Comparison of ENCODE assay signal across 9 cellular contexts in genomic region chr19:891421-892200, GRCh38. TPM values are rescaled to one million over a fixed set of nuclear protein-coding genes. Genes with fewer than 3 reads are reported as not detected.
DNase-seq lines count a peak whose midpoint lies in the region; ATAC-seq and TF ChIP-seq lines count a peak whose summit lies in the region.
"Not testable (repeated sequence)": the region's sequence is repeated elsewhere in the genome, so short reads cannot be mapped to it uniquely, and the experiment has no call there.
"Had no signal": no experiment of that assay in that cellular context is flagged by ENCODE, and none has a peak within 500 bp of the region (broad histone marks: within the 10 kb centered on the region; RNA-seq: fewer than 3 reads in every experiment).

No MANE protein-coding gene starts in this region.

- H2AFZ ChIP-seq in OCI-LY7 (ENCODE audit: low read length), result not testable (repeated sequence)

- H3K27ac ChIP-seq in OCI-LY7 (ENCODE audit: low read depth, low read length, poor library complexity, severe bottlenecking), result peak overlapping the region; percentile 38
- not testable (repeated sequence) for H3K27ac ChIP-seq in right cardiac atrium (ENCODE audit: low read length)

- H3K36me3 ChIP-seq in HAP-1 (replicated peaks), result peaks cover 30% of the 10 kb centered on the region
- peaks cover 18% of the 10 kb centered on the region; the same call in 1 of the 2 replicates for H3K36me3 ChIP-seq in OCI-LY7 (ENCODE audit: insufficient read depth, low read length)

- not testable (repeated sequence) for H4K20me1 ChIP-seq in OCI-LY7 (ENCODE audit: insufficient read depth, low read length)

- BruUV-seq in OCI-LY7 (replicated peaks; lab: Mats Ljungman, UMichigan), result not testable (repeated sequence)

- not testable (repeated sequence) for H3K9me3 ChIP-seq in HAP-1; OCI-LY7 (ENCODE audit: low read length); right cardiac atrium (ENCODE audit: control insufficient read depth, low read length)

- WGBS in right cardiac atrium, result 77% methylated on average over 48 of the region's 50 CpGs

- not testable (repeated sequence) for H3K27me3 ChIP-seq in HAP-1 (ENCODE audit: low read depth); right cardiac atrium (ENCODE audit: control insufficient read depth, insufficient read depth)

- not testable (repeated sequence) for TF ChIP-seq CTCF in AG09309 (IDR thresholded peaks at IDR 0.05; ENCODE audit: control insufficient read depth, insufficient read depth, low read depth, low read length, missing control alignments); OCI-LY7 (conservative IDR thresholded peaks at IDR 0.05; ENCODE audit: low read length)

- H3K79me2 ChIP-seq in OCI-LY7 (ENCODE audit: insufficient read depth, low read depth, low read length), result not testable (repeated sequence)

- H3K4me3 ChIP-seq in AG09309 (ENCODE audit: control insufficient read depth, low read depth, low read length) (peak overlapping the region; percentile 93), HAP-1 (peak overlapping the region; percentile 70), OCI-LY7 (ENCODE audit: low read depth, low read length, poor library complexity, severe bottlenecking) (peak overlapping the region; percentile 91), right cardiac atrium (ENCODE audit: low read length) (peak overlapping the region; percentile 89)

- not testable (repeated sequence) for H3K4me1 Mint-ChIP-seq in activated T-helper 1 cell treated with anti-CD3 and anti-CD28 coated beads, Interleukin-12 subunit alpha, Interleukin-12 subunit beta, Interleukin-2, Interleukin-4 antibody, amounts not matched to agents 30 ng/mL and 10 ng/mL and 1 ng/mL, durations not matched to agents 14 hours and 24 hours and 36 hours (ENCODE audit: low read depth)
- H3K4me1 Mint-ChIP-seq in dendritic cell treated with granulocyte-macrophage colony-stimulating factor and Interleukin-4, amounts not matched to agents 40 ng/mL and 50 ng/mL, for 4 days (ENCODE audit: low read depth), result peaks cover 29% of the 10 kb centered on the region
- H3K4me1 Mint-ChIP-seq in naive thymus-derived CD8-positive, alpha-beta T cell, result peaks cover 6 to 45% (median 32%) of the 10 kb centered on the region in 4 donors
- peaks cover 24% of the 10 kb centered on the region for H3K4me1 Mint-ChIP-seq in stimulated activated effector memory CD8-positive, alpha-beta T cell treated with anti-CD3 and anti-CD28 coated beads, Interleukin-12 subunit alpha, Interleukin-12 subunit beta, amount 100 ng/mL, for 72 hours

- in situ Hi-C loops in HAP-1 (cut with MboI; ENCODE audit: low sequenced_read_pairs), result not testable (repeated sequence)

- intact Hi-C loops in OCI-LY7 (cut with micrococcal nuclease; ENCODE audit: unreplicated experiment), result loop anchor here (2.0 kb wide), 2 partner anchors 15 to 19 kb away; no protein-coding TSS in a partner anchor
- intact Hi-C loops in activated T-helper 1 cell treated with anti-CD3 and anti-CD28 coated beads, Interleukin-12 subunit alpha, Interleukin-12 subunit beta, Interleukin-2, Interleukin-4 antibody, amounts not matched to agents 30 ng/mL and 10 ng/mL and 1 ng/mL, durations not matched to agents 14 hours and 24 hours and 36 hours (cut with micrococcal nuclease); dendritic cell treated with granulocyte-macrophage colony-stimulating factor and Interleukin-4, amounts not matched to agents 40 ng/mL and 50 ng/mL, for 4 days (cut with micrococcal nuclease); right cardiac atrium (cut with DNase I): not testable (repeated sequence)

- not testable (repeated sequence) for ATAC-seq in right cardiac atrium; naive thymus-derived CD8-positive, alpha-beta T cell; stimulated activated effector memory CD8-positive, alpha-beta T cell treated with anti-CD3 and anti-CD28 coated beads, Interleukin-12 subunit alpha, Interleukin-12 subunit beta, amount 100 ng/mL, for 72 hours

- H3K4me2 ChIP-seq in OCI-LY7 (ENCODE audit: low read length), result peak overlapping the region; percentile 62

- H3K9me2 ChIP-seq in OCI-LY7 (ENCODE audit: insufficient read depth, low read length), result not testable (repeated sequence)

- H3K4me1 ChIP-seq in HAP-1; OCI-LY7 (ENCODE audit: insufficient read depth, low read length, poor library complexity, severe bottlenecking); right cardiac atrium (ENCODE audit: control insufficient read depth, insufficient read depth, low read length): not testable (repeated sequence)

- not testable (repeated sequence) for H3K27ac Mint-ChIP-seq in activated T-helper 1 cell treated with anti-CD3 and anti-CD28 coated beads, Interleukin-12 subunit alpha, Interleukin-12 subunit beta, Interleukin-2, Interleukin-4 antibody, amounts not matched to agents 30 ng/mL and 10 ng/mL and 1 ng/mL, durations not matched to agents 14 hours and 24 hours and 36 hours
- H3K27ac Mint-ChIP-seq in dendritic cell treated with granulocyte-macrophage colony-stimulating factor and Interleukin-4, amounts not matched to agents 40 ng/mL and 50 ng/mL, for 4 days, result peak overlapping the region; percentile 98
- H3K27ac Mint-ChIP-seq in naive thymus-derived CD8-positive, alpha-beta T cell, result peak overlapping the region; percentile 37 to 99 (median 76)
- H3K27ac Mint-ChIP-seq in stimulated activated effector memory CD8-positive, alpha-beta T cell treated with anti-CD3 and anti-CD28 coated beads, Interleukin-12 subunit alpha, Interleukin-12 subunit beta, amount 100 ng/mL, for 72 hours, result peak overlapping the region; percentile 100

- H3K9me3 Mint-ChIP-seq in activated T-helper 1 cell treated with anti-CD3 and anti-CD28 coated beads, Interleukin-12 subunit alpha, Interleukin-12 subunit beta, Interleukin-2, Interleukin-4 antibody, amounts not matched to agents 30 ng/mL and 10 ng/mL and 1 ng/mL, durations not matched to agents 14 hours and 24 hours and 36 hours; dendritic cell treated with granulocyte-macrophage colony-stimulating factor and Interleukin-4, amounts not matched to agents 40 ng/mL and 50 ng/mL, for 4 days; naive thymus-derived CD8-positive, alpha-beta T cell; stimulated activated effector memory CD8-positive, alpha-beta T cell treated with anti-CD3 and anti-CD28 coated beads, Interleukin-12 subunit alpha, Interleukin-12 subunit beta, amount 100 ng/mL, for 72 hours: not testable (repeated sequence)

- peaks cover 12% of the 10 kb centered on the region for H3K36me3 Mint-ChIP-seq in activated T-helper 1 cell treated with anti-CD3 and anti-CD28 coated beads, Interleukin-12 subunit alpha, Interleukin-12 subunit beta, Interleukin-2, Interleukin-4 antibody, amounts not matched to agents 30 ng/mL and 10 ng/mL and 1 ng/mL, durations not matched to agents 14 hours and 24 hours and 36 hours (ENCODE audit: low read depth)
- peaks cover 62% of the 10 kb centered on the region for H3K36me3 Mint-ChIP-seq in dendritic cell treated with granulocyte-macrophage colony-stimulating factor and Interleukin-4, amounts not matched to agents 40 ng/mL and 50 ng/mL, for 4 days (ENCODE audit: low read depth)
- peaks cover 0 to 22% (median 2%) of the 10 kb centered on the region in 3 donors for H3K36me3 Mint-ChIP-seq in naive thymus-derived CD8-positive, alpha-beta T cell
- peaks cover 66% of the 10 kb centered on the region for H3K36me3 Mint-ChIP-seq in stimulated activated effector memory CD8-positive, alpha-beta T cell treated with anti-CD3 and anti-CD28 coated beads, Interleukin-12 subunit alpha, Interleukin-12 subunit beta, amount 100 ng/mL, for 72 hours

- not testable (repeated sequence) for H3K27me3 Mint-ChIP-seq in activated T-helper 1 cell treated with anti-CD3 and anti-CD28 coated beads, Interleukin-12 subunit alpha, Interleukin-12 subunit beta, Interleukin-2, Interleukin-4 antibody, amounts not matched to agents 30 ng/mL and 10 ng/mL and 1 ng/mL, durations not matched to agents 14 hours and 24 hours and 36 hours (ENCODE audit: insufficient read depth); dendritic cell treated with granulocyte-macrophage colony-stimulating factor and Interleukin-4, amounts not matched to agents 40 ng/mL and 50 ng/mL, for 4 days; naive thymus-derived CD8-positive, alpha-beta T cell

- POLR2A ChIA-PET in OCI-LY7 (lab: Charles Lee), result not testable (repeated sequence)
- POLR2A ChIA-PET in naive thymus-derived CD8-positive, alpha-beta T cell (lab: Charles Lee), result interaction anchor here (0.9 to 14.3 kb wide), 11 partner anchors 9 to 378 kb away, joined by 3 to 376 read pairs (median 12); partner anchors contain the start of genes CIRBP, KISS1R and WDR18

- CTCF ChIA-PET in OCI-LY7 (lab: Charles Lee; ENCODE audit: unreplicated experiment), result not testable (repeated sequence)

- not testable (repeated sequence) for DNase-seq in AG09309 (ENCODE audit: low read depth); HAP-1 (ENCODE audit: low spot score in 2 of 2); OCI-LY7 (ENCODE audit: low spot score); activated T-helper 1 cell treated with anti-CD3 and anti-CD28 coated beads, Interleukin-12 subunit alpha, Interleukin-12 subunit beta, Interleukin-2, Interleukin-4 antibody, amounts not matched to agents 30 ng/mL and 10 ng/mL and 1 ng/mL, durations not matched to agents 14 hours and 24 hours and 36 hours (ENCODE audit: low spot score); naive thymus-derived CD8-positive, alpha-beta T cell; stimulated activated effector memory CD8-positive, alpha-beta T cell treated with anti-CD3 and anti-CD28 coated beads, Interleukin-12 subunit alpha, Interleukin-12 subunit beta, amount 100 ng/mL, for 72 hours (ENCODE audit: low spot score in 2 of 2)
- DNase-seq in right cardiac atrium, result peak in 1 of 3 donors; percentile 58

- peak overlapping the region; percentile 87 for H3K4me3 Mint-ChIP-seq in activated T-helper 1 cell treated with anti-CD3 and anti-CD28 coated beads, Interleukin-12 subunit alpha, Interleukin-12 subunit beta, Interleukin-2, Interleukin-4 antibody, amounts not matched to agents 30 ng/mL and 10 ng/mL and 1 ng/mL, durations not matched to agents 14 hours and 24 hours and 36 hours
- H3K4me3 Mint-ChIP-seq in dendritic cell treated with granulocyte-macrophage colony-stimulating factor and Interleukin-4, amounts not matched to agents 40 ng/mL and 50 ng/mL, for 4 days, result peak overlapping the region; percentile 85
- H3K4me3 Mint-ChIP-seq in naive thymus-derived CD8-positive, alpha-beta T cell, result peak overlapping the region; percentile 44 to 91 (median 80)
- peak overlapping the region; percentile 87 for H3K4me3 Mint-ChIP-seq in stimulated activated effector memory CD8-positive, alpha-beta T cell treated with anti-CD3 and anti-CD28 coated beads, Interleukin-12 subunit alpha, Interleukin-12 subunit beta, amount 100 ng/mL, for 72 hours

RNA-seq across cellular contexts. Expression of gene MED16, which starts 1.4 kb away (rescaled TPM):
- 12.9 and 19.1 TPM in 2 replicates for total RNA-seq in OCI-LY7 (2014; rRNA removed; shearing (Covaris generic))
- total RNA-seq in OCI-LY7 (2022) (54.3 and 61.4 TPM in 2 replicates), right cardiac atrium (10 to 100 TPM; 23.9 to 28.4 (median 25.4) TPM)
- 62.1 and 62.5 TPM in 2 replicates for total RNA-seq in activated T-helper 1 cell treated with anti-CD3 and anti-CD28 coated beads, Interleukin-12 subunit alpha, Interleukin-12 subunit beta, Interleukin-2, Interleukin-4 antibody, amounts not matched to agents 30 ng/mL and 10 ng/mL and 1 ng/mL, durations not matched to agents 14 hours and 24 hours and 36 hours
- polyA plus RNA-seq in right cardiac atrium, result 21.3 TPM
- 10 to 100 TPM; 65.9 to 68.8 TPM for total RNA-seq in naive thymus-derived CD8-positive, alpha-beta T cell
- 100 to 1,000 TPM in 1 of 3 donors, 10 to 100 TPM in 2; 54.3 to 117 (median 72.4) TPM for polyA plus RNA-seq in naive thymus-derived CD8-positive, alpha-beta T cell

RNA-seq across cellular contexts. Expression of gene RNU6-9, which starts 1.7 kb away (rescaled TPM):
- not detected in 2 replicates for total RNA-seq in OCI-LY7 (2014; rRNA removed; shearing (Covaris generic))
- total RNA-seq in OCI-LY7 (2022), result not detected in 2 replicates
- total RNA-seq in activated T-helper 1 cell treated with anti-CD3 and anti-CD28 coated beads, Interleukin-12 subunit alpha, Interleukin-12 subunit beta, Interleukin-2, Interleukin-4 antibody, amounts not matched to agents 30 ng/mL and 10 ng/mL and 1 ng/mL, durations not matched to agents 14 hours and 24 hours and 36 hours, result not detected in 2 replicates
- total RNA-seq in right cardiac atrium, result not detected
- not detected for polyA plus RNA-seq in right cardiac atrium
- not detected for total RNA-seq in naive thymus-derived CD8-positive, alpha-beta T cell
- not detected for polyA plus RNA-seq in naive thymus-derived CD8-positive, alpha-beta T cell
- total RNA-seq: thyroid gland had no signal

RNA-seq across cellular contexts. Expression of gene R3HDM4, which starts 21.4 kb away (rescaled TPM):
- 39.5 and 43.5 TPM in 2 replicates for total RNA-seq in OCI-LY7 (2014; rRNA removed; shearing (Covaris generic))
- total RNA-seq in OCI-LY7 (2022) (64.9 and 75.2 TPM in 2 replicates), right cardiac atrium (10 to 100 TPM; 18.6 to 31.2 (median 21.2) TPM)
- total RNA-seq in activated T-helper 1 cell treated with anti-CD3 and anti-CD28 coated beads, Interleukin-12 subunit alpha, Interleukin-12 subunit beta, Interleukin-2, Interleukin-4 antibody, amounts not matched to agents 30 ng/mL and 10 ng/mL and 1 ng/mL, durations not matched to agents 14 hours and 24 hours and 36 hours, result 94.3 and 96.4 TPM in 2 replicates
- polyA plus RNA-seq in right cardiac atrium, result 25.8 TPM
- 100 to 1,000 TPM; 179 to 184 TPM for total RNA-seq in naive thymus-derived CD8-positive, alpha-beta T cell
- 100 to 1,000 TPM; 137 to 238 (median 182) TPM for polyA plus RNA-seq in naive thymus-derived CD8-positive, alpha-beta T cell

RNA-seq across cellular contexts. Expression of gene KISS1R, which starts 25.5 kb away (rescaled TPM):
- not detected in 2 replicates for total RNA-seq in OCI-LY7 (2014; rRNA removed; shearing (Covaris generic))
- total RNA-seq in OCI-LY7 (2022) (not detected in 2 replicates), right cardiac atrium (not detected)
- 6.8 and 8.9 TPM in 2 replicates for total RNA-seq in activated T-helper 1 cell treated with anti-CD3 and anti-CD28 coated beads, Interleukin-12 subunit alpha, Interleukin-12 subunit beta, Interleukin-2, Interleukin-4 antibody, amounts not matched to agents 30 ng/mL and 10 ng/mL and 1 ng/mL, durations not matched to agents 14 hours and 24 hours and 36 hours
- not detected for polyA plus RNA-seq in right cardiac atrium
- 1 to 10 TPM; 1.4 to 2.6 TPM for total RNA-seq in naive thymus-derived CD8-positive, alpha-beta T cell
- polyA plus RNA-seq in naive thymus-derived CD8-positive, alpha-beta T cell, result under 1 TPM; 0.18 to 0.58 (median 0.52) TPM
- total RNA-seq: thyroid gland had no signal

RNA-seq across cellular contexts. Expression of gene CFD, which starts 32.1 kb away (rescaled TPM):
- 0.35 TPM in 1 of 2 replicates, not detected in the other for total RNA-seq in OCI-LY7 (2014; rRNA removed; shearing (Covaris generic))
- total RNA-seq in OCI-LY7 (2022) (not detected in 2 replicates), right cardiac atrium (100 to 1,000 TPM; 221 to 590 (median 310) TPM)
- 0.91 and 1.2 TPM in 2 replicates for total RNA-seq in activated T-helper 1 cell treated with anti-CD3 and anti-CD28 coated beads, Interleukin-12 subunit alpha, Interleukin-12 subunit beta, Interleukin-2, Interleukin-4 antibody, amounts not matched to agents 30 ng/mL and 10 ng/mL and 1 ng/mL, durations not matched to agents 14 hours and 24 hours and 36 hours
- 869 TPM for polyA plus RNA-seq in right cardiac atrium
- 1 to 10 TPM; 2.4 to 3.9 TPM for total RNA-seq in naive thymus-derived CD8-positive, alpha-beta T cell
- 1 to 10 TPM; 3.6 to 10.0 (median 4.3) TPM for polyA plus RNA-seq in naive thymus-derived CD8-positive, alpha-beta T cell
